8 cellular contexts compared by ENCODE assay signal in the genomic region with DNA sequence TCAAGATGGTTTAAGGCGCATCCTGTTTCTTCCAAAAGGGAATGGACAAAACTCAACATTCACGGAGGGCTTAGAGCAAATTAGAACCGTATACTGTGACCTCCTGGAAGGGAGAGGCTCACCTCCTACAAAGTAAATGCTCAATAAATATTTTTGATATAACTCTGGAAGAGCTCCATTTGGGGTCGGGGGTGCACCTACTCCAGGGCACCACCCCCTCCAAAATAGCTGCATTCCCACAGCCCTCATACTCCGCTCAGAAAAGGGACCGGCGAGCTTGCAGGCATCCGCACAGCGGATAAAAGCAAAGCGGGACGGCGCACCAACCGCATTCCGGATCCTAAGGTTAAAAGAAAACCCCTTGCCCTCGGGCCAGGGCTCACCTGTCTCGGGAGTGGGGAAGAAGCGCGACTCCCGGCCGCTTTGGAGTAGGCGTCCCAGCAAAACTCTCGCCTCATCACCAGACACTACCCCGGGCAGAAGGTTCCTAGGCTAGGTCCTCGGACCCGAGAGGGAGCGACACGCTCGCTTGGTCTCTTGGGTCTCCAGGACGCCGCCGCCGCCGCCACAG. TPM values are rescaled to one million over a fixed set of nuclear protein-coding genes. Genes with fewer than 3 reads are reported as not detected.
DNase-seq lines count a peak whose midpoint lies in the region; ATAC-seq, FAIRE-seq and TF ChIP-seq lines count a peak whose summit lies in the region.

No MANE protein-coding gene starts in this region.

- H3K27me3 ChIP-seq in cardiac muscle cell = no peaks in the 10 kb centered on the region
- no peaks in the 10 kb centered on the region for H3K27me3 ChIP-seq in skeletal muscle satellite cell (ENCODE audit: control insufficient read depth, insufficient read depth, low read length)

- H3K4me3 Mint-ChIP-seq in T-helper 17 cell (peak overlapping the region; percentile 97), glutamatergic neuron (ENCODE audit: unreplicated experiment) (peak overlapping the region; percentile 97)

- H3K4me3 ChIP-seq in cardiac muscle cell = peak overlapping the region; percentile 89
- H3K4me3 ChIP-seq in skeletal muscle satellite cell (ENCODE audit: low read length) = peak overlapping the region; percentile 87

- no peak for DNase-seq in cardiac muscle cell (ENCODE audit: low read depth in 1 of 2, low spot score in 1 of 2)
- no peak for DNase-seq in Right ventricle myocardium superior
- DNase-seq in T-helper 17 cell = no peak
- no peak for DNase-seq in glutamatergic neuron
- no peak for DNase-seq in H54 (ENCODE audit: insufficient read length, low spot score)
- DNase-seq in GOT3 (lab: John Stamatoyannopoulos, UW) = no peak

- no peak overlapping the region for H3K27ac ChIP-seq in cardiac muscle cell

- peaks cover 33% of the 10 kb centered on the region for H3K4me1 Mint-ChIP-seq in T-helper 17 cell
- H3K4me1 Mint-ChIP-seq in glutamatergic neuron (ENCODE audit: low read depth, unreplicated experiment) = no peaks in the 10 kb centered on the region

- H3K27me3 Mint-ChIP-seq in T-helper 17 cell (no peaks in the 10 kb centered on the region), glutamatergic neuron (ENCODE audit: unreplicated experiment) (peaks cover 3% of the 10 kb centered on the region)

- intact Hi-C loops in Right ventricle myocardium superior (cut with DNase I) = no loop called here

- no peak for FAIRE-seq in H54 (lab: Jason Lieb, UNC)

- H3K4me1 ChIP-seq in cardiac muscle cell (ENCODE audit: low read depth) (peaks cover 28% of the 10 kb centered on the region), skeletal muscle satellite cell (ENCODE audit: control insufficient read depth, insufficient read depth, low read length) (peaks cover 18% of the 10 kb centered on the region)

- H3K9me3 Mint-ChIP-seq in glutamatergic neuron (ENCODE audit: unreplicated experiment) = peaks cover 1% of the 10 kb centered on the region

- H3K36me3 Mint-ChIP-seq in T-helper 17 cell (ENCODE audit: low read depth) (no peaks in the 10 kb centered on the region), glutamatergic neuron (ENCODE audit: unreplicated experiment) (no peaks in the 10 kb centered on the region)

- H3K27ac Mint-ChIP-seq in T-helper 17 cell (peak overlapping the region; percentile 96), glutamatergic neuron (ENCODE audit: unreplicated experiment) (peak overlapping the region; percentile 81)

- ATAC-seq in Right ventricle myocardium superior (ENCODE audit: poor library complexity) (no peak), T-helper 17 cell (no peak), GM19324 (IDR thresholded peaks at IDR 0.05; ENCODE audit: low FRiP score, unreplicated experiment) (no peak)

- no peak for TF ChIP-seq CTCF in cardiac muscle cell (IDR thresholded peaks at IDR 0.05; ENCODE audit: low read depth, low read length)
- no peak for TF ChIP-seq CTCF in glutamatergic neuron (IDR thresholded peaks at IDR 0.05; ENCODE audit: partially characterized antibody, unreplicated experiment)

- no peaks in the 10 kb centered on the region for H3K9me3 ChIP-seq in cardiac muscle cell (ENCODE audit: low read depth)
- no peaks in the 10 kb centered on the region for H3K9me3 ChIP-seq in T-helper 17 cell (ENCODE audit: control insufficient read depth, low read length, poor library complexity, severe bottlenecking)
- H3K9me3 ChIP-seq in skeletal muscle satellite cell (replicated peaks; ENCODE audit: low read length) = no peaks in the 10 kb centered on the region

- H3K4me2 ChIP-seq in skeletal muscle satellite cell (ENCODE audit: low read length) = peak overlapping the region; percentile 90

- peak overlapping the region; percentile 84 for H3K9ac ChIP-seq in skeletal muscle satellite cell (ENCODE audit: low read depth, low read length)

- no peak for TF ChIP-seq POLR2A in H54 (IDR thresholded peaks at IDR 0.05; ENCODE audit: low read depth, low read length)

- H3K36me3 ChIP-seq in cardiac muscle cell = peaks cover 5% of the 10 kb centered on the region
- H3K36me3 ChIP-seq in skeletal muscle satellite cell (ENCODE audit: insufficient read depth, low read length) = no peaks in the 10 kb centered on the region

RNA-seq across cellular contexts. Expression of gene WDPCP, which starts 0.4 kb away (rescaled TPM):
- total RNA-seq in cardiac muscle cell = 9.2 and 11.8 TPM in 2 replicates
- polyA plus RNA-seq in cardiac muscle cell = 4.6 and 6.7 TPM in 2 replicates
- total RNA-seq in Right ventricle myocardium superior = 12.8 TPM
- 10 to 100 TPM; 11.6 to 12.9 TPM for total RNA-seq in T-helper 17 cell
- total RNA-seq in glutamatergic neuron (ENCODE audit: unreplicated experiment) = 4.3 TPM
- total RNA-seq in skeletal muscle satellite cell (2012; rRNA removed) = 9.6 and 11.4 TPM in 2 replicates

RNA-seq across cellular contexts. Expression of gene MDH1, which starts 0.9 kb away (rescaled TPM):
- 668 and 903 TPM in 2 replicates for total RNA-seq in cardiac muscle cell
- polyA plus RNA-seq in cardiac muscle cell = 1,163 and 1,373 TPM in 2 replicates
- total RNA-seq in Right ventricle myocardium superior = 1,328 TPM
- total RNA-seq in T-helper 17 cell = 10 to 100 TPM; 89.3 to 95.7 TPM
- total RNA-seq in glutamatergic neuron (ENCODE audit: unreplicated experiment) = 103 TPM
- 171 and 172 TPM in 2 replicates for total RNA-seq in skeletal muscle satellite cell (2012; rRNA removed)
